ENCODE assay signal across 25 cellular contexts in genomic region chr2:29632018-29632417, GRCh38.
A peak's percentile ranks its signal among the peaks of the same experiment; 100 is the strongest.
DNase-seq lines count a peak whose midpoint lies in the region; ATAC-seq and TF ChIP-seq lines count a peak whose summit lies in the region.
"Had no signal": no experiment of that assay in that cellular context is flagged by ENCODE, and none has a peak within 500 bp of the region (broad histone marks: within the 10 kb centered on the region; RNA-seq: fewer than 3 reads in every experiment).

No MANE protein-coding gene starts in this region.

- no TSS peak for BruUV-seq in mammary epithelial cell (replicated peaks; lab: Mats Ljungman, UMichigan)

- intact Hi-C loops in mammary epithelial cell (cut with micrococcal nuclease): no loop called here

- H2AFZ ChIP-seq in mammary epithelial cell (ENCODE audit: low read depth, low read length) (no peak overlapping the region), osteoblast (ENCODE audit: low read length) (no peak overlapping the region)
- H2AFZ ChIP-seq: hepatocyte had no signal

- H3K27ac ChIP-seq in mammary epithelial cell (ENCODE audit: insufficient read depth, low read depth, low read length): no peak overlapping the region
- no peak overlapping the region for H3K27ac ChIP-seq in osteoblast (ENCODE audit: low read depth, low read length)
- H3K27ac ChIP-seq: C4-2B, hepatocyte, left ventricle myocardium inferior, upper lobe of right lung had no signal

- 37% methylated on average over 2 of the region's 2 CpGs for WGBS in mammary epithelial cell (ENCODE audit: low coverage, missing lambda C conversion rate)

- peak; percentile 72 for DNase-seq in EL
- DNase-seq in NCI-H226: peak; percentile 56
- peak; percentile 62 for DNase-seq in mammary epithelial cell
- peak; percentile 66 for DNase-seq in osteoblast (ENCODE audit: insufficient read length, low spot score, missing footprints)
- DNase-seq in SW 1271 (lab: John Stamatoyannopoulos, UW): no peak
- no peak for DNase-seq in LoVo (ENCODE audit: low spot score)
- DNase-seq: ACHN; activated CD4-positive, alpha-beta T cell treated with anti-CD3 and anti-CD28 coated beads, Interleukin-2, amount 10 ng/mL, durations not matched to agents 7 days and 5 days; activated naive CD4-positive, alpha-beta T cell treated with anti-CD3 and anti-CD28 coated beads for 36 hours; activated T-cell treated with anti-CD3 and anti-CD28 coated beads, Interleukin-2, amount 50 U/mL, for 72 hours; anterior cingulate cortex; DND-41; erythroblast; left ventricle myocardium inferior; midbrain; MV-4-11; natural killer cell; NCI-H526; retina; upper lobe of right lung had no signal

- no peak overlapping the region for H3K9ac ChIP-seq in mammary epithelial cell (ENCODE audit: insufficient read depth, low read length)

- no peaks in the 10 kb centered on the region for H3K27me3 ChIP-seq in mammary epithelial cell (ENCODE audit: insufficient read depth, low read length)
- no peaks in the 10 kb centered on the region for H3K27me3 ChIP-seq in osteoblast (ENCODE audit: insufficient read depth, low read length)
- H3K27me3 ChIP-seq: upper lobe of right lung had no signal

- CTCF ChIA-PET in mammary epithelial cell (lab: Charles Lee; ENCODE audit: low non-redundant PET): no interaction called here

- ATAC-seq in HG03469 (IDR thresholded peaks at IDR 0.05; ENCODE audit: unreplicated experiment) (no peak), GM18858 (IDR thresholded peaks at IDR 0.05; ENCODE audit: unreplicated experiment) (no peak)
- ATAC-seq: activated T-cell treated with anti-CD3 and anti-CD28 coated beads, Interleukin-2, amount 50 U/mL, for 72 hours; natural killer cell; stimulated activated effector memory CD8-positive, alpha-beta T cell treated with anti-CD3 and anti-CD28 coated beads, Interleukin-12 subunit alpha, Interleukin-12 subunit beta, amount 100 ng/mL, for 72 hours; upper lobe of right lung had no signal

- H3K4me2 ChIP-seq in mammary epithelial cell (ENCODE audit: insufficient read depth, low read depth, low read length) (no peak overlapping the region), osteoblast (ENCODE audit: insufficient read depth, low read length) (no peak overlapping the region)
- H3K4me2 ChIP-seq: hepatocyte had no signal

- no peaks in the 10 kb centered on the region for H3K36me3 ChIP-seq in mammary epithelial cell (ENCODE audit: insufficient read depth, low read length)
- H3K36me3 ChIP-seq in osteoblast (ENCODE audit: insufficient read depth, low read length): no peaks in the 10 kb centered on the region
- H3K36me3 ChIP-seq: left ventricle myocardium inferior, upper lobe of right lung had no signal

- no peak for TF ChIP-seq CTCF in mammary epithelial cell (conservative IDR thresholded peaks at IDR 0.05 in 1 of 2, IDR thresholded peaks at IDR 0.05 in 1 of 2; ENCODE audit: extremely low read depth in 1 of 2, insufficient read depth in 1 of 2, low read depth in 1 of 2, low read length in 2 of 2)
- no peak for TF ChIP-seq CTCF in osteoblast (IDR thresholded peaks at IDR 0.05; ENCODE audit: extremely low read depth, low read depth, low read length)

- in situ Hi-C loops in mammary epithelial cell (cut with MboI; ENCODE audit: low sequenced_read_pairs in 2 of 2): no loop called here

- no peaks in the 10 kb centered on the region for H3K9me3 ChIP-seq in mammary epithelial cell (replicated peaks; ENCODE audit: insufficient read depth, low read length)
- no peaks in the 10 kb centered on the region for H3K9me3 ChIP-seq in osteoblast (ENCODE audit: low read depth, low read length)
- H3K9me3 ChIP-seq: left ventricle myocardium inferior, upper lobe of right lung had no signal

- dilution Hi-C loops in mammary epithelial cell (cut with HindIII; ENCODE audit: low sequenced_read_pairs): no loop called here

- no peaks in the 10 kb centered on the region for H4K20me1 ChIP-seq in mammary epithelial cell (ENCODE audit: insufficient read depth, low read length)
- H4K20me1 ChIP-seq in osteoblast (ENCODE audit: insufficient read depth, low read length): no peaks in the 10 kb centered on the region

- H3K4me3 ChIP-seq in mammary epithelial cell (replicated peaks in 1 of 3; ENCODE audit: insufficient read depth in 1 of 3, low read depth in 2 of 3, low read length in 3 of 3) (no peak overlapping the region), osteoblast (ENCODE audit: insufficient read depth, low read length) (no peak overlapping the region)
- H3K4me3 ChIP-seq: hepatocyte, left ventricle myocardium inferior, upper lobe of right lung had no signal

- H3K79me2 ChIP-seq in mammary epithelial cell (ENCODE audit: insufficient read depth, low read length) (no peaks in the 10 kb centered on the region), osteoblast (ENCODE audit: insufficient read depth, low read length) (no peaks in the 10 kb centered on the region)
- H3K79me2 ChIP-seq: hepatocyte had no signal

- H3K4me1 ChIP-seq in mammary epithelial cell (ENCODE audit: insufficient read depth, low read length) (peaks cover 35% of the 10 kb centered on the region), osteoblast (ENCODE audit: insufficient read depth, low read length) (peaks cover 17% of the 10 kb centered on the region)
- H3K4me1 ChIP-seq: upper lobe of right lung had no signal

Comparison
In these comparisons a context has a peak if more than half of its experiments do, and no peak if none do; other contexts are left out.
1. DNase-seq: peak in EL (single experiment), NCI-H226 (single experiment), mammary epithelial cell (single experiment) and osteoblast (single experiment); none in SW 1271 (0 of 2) and LoVo (single experiment).